Comparison of ENCODE assay signal across 21 cellular contexts in the genomic region with DNA sequence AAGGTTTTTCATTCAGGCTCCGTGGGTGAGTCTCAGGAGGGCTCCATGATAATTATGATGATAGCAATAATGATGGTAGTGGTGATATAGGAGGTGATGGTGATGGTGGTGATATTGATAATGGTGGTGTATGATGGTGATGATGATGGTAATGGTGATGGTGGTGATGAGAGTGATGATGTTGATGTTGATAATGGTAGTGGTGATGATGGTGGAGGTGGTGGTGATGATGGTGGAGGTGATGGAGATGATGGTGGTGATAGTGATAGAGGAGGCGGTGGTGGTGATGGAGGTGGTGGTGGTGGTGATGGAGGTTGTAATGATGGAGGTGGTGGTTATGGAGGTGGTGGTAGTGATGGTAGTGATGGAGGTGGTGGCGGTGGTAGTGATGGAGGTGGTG.
"Had no signal": no experiment of that assay in that cellular context is flagged by ENCODE, and none has a peak within 500 bp of the region (broad histone marks: within the 10 kb centered on the region; RNA-seq: fewer than 3 reads in every experiment).

No MANE protein-coding gene starts in this region.

- H3K27ac Mint-ChIP-seq: IgD-negative memory B cell had no signal

- H3K36me3 ChIP-seq: SJSA1 had no signal

- H3K4me3 ChIP-seq: K562, SJSA1, SK-N-MC had no signal

- H3K27ac ChIP-seq: HL-60, KMS-11, SJSA1, SK-N-MC had no signal

- H3K27me3 Mint-ChIP-seq: IgD-negative memory B cell had no signal

- H3K27me3 ChIP-seq: SJSA1 had no signal

- H3K9ac ChIP-seq: KMS-11 had no signal

- FAIRE-seq: K562, RCC 7860 had no signal

- ATAC-seq: K562 had no signal

- DNase-seq: Kasumi-1, MM.1S, NCI-H1105, NCI-H1417, NCI-H1436 treated with DMSO at 0.1 percent for 48 hours, NCI-H1694, NCI-H187 treated with DMSO at 0.1 percent for 48 hours, NCI-H2029 treated with DMSO at 0.1 percent for 48 hours, NCI-H2171 treated with DMSO at 0.1 percent for 48 hours, NCI-H345, NCI-H774, Right ventricle myocardium superior, RPMI8226, SIG-M5 had no signal

- H3K4me1 ChIP-seq: SJSA1 had no signal

- H3K4me1 Mint-ChIP-seq: IgD-negative memory B cell had no signal

- H3K36me3 Mint-ChIP-seq: IgD-negative memory B cell had no signal

- H3K9me3 ChIP-seq: SJSA1 had no signal

- H3K4me2 ChIP-seq: KMS-11 had no signal

- H3K4me3 Mint-ChIP-seq: IgD-negative memory B cell had no signal
